21 cellular contexts compared by ENCODE assay signal in the genomic region with DNA sequence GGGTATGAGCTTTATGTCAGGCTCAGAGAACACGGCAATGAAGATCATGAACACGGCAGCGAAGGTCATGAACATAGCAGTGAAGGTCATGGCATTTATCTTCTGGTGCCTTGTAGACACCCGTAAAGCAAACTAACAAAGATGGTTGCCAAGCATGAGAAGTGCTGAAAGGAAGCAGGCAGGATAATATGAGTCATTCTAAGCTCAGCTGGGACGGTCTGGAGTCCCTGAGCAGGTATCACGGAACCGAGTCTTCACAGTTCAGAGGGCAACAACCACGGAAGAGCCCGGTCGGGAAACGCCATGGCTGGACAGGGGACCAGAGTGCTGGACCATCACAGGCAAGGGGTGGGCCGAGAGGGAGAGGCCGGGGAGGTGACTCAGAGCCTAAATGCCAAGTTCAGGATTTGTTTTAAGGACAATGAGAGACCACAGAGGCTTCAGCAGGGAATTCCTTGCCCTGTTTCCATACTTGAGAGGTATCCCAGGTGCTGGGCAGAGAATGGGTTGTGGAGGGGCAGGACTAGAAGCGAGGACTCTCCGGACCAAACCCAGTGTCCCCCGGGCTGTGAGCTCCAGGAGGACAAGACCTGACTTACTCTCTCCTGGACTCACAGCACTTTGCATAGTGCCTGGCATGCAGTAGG. TPM values are rescaled to one million over a fixed set of nuclear protein-coding genes. Genes with fewer than 3 reads are reported as not detected.
A peak's percentile ranks its signal among the peaks of the same experiment; 100 is the strongest.
DNase-seq lines count a peak whose midpoint lies in the region; ATAC-seq and TF ChIP-seq lines count a peak whose summit lies in the region.
"Had no signal": no experiment of that assay in that cellular context is flagged by ENCODE, and none has a peak within 500 bp of the region (broad histone marks: within the 10 kb centered on the region; RNA-seq: fewer than 3 reads in every experiment).

No MANE protein-coding gene starts in this region.

- H3K4me3 ChIP-seq in choroid plexus epithelial cell (ENCODE audit: low read depth, low read length) (no peak overlapping the region), spleen (no peak overlapping the region)

- TF ChIP-seq CTCF in choroid plexus epithelial cell (conservative IDR thresholded peaks at IDR 0.05; ENCODE audit: low read depth, low read length) = no peak
- no peak for TF ChIP-seq CTCF in spleen (IDR thresholded peaks at IDR 0.05 in 8 of 11, conservative IDR thresholded peaks at IDR 0.05 in 3 of 11)
- TF ChIP-seq CTCF in type B pancreatic cell (conservative IDR thresholded peaks at IDR 0.05) = no peak

- ATAC-seq in GM18868 (IDR thresholded peaks at IDR 0.05; ENCODE audit: unreplicated experiment) = peak; percentile 46

- no peaks in the 10 kb centered on the region for H3K9me3 ChIP-seq in spleen

- H3K36me3 ChIP-seq in spleen = no peaks in the 10 kb centered on the region

- no peaks in the 10 kb centered on the region for H3K9me3 Mint-ChIP-seq in activated CD4-positive, alpha-beta memory T cell treated with anti-CD3 and anti-CD28 coated beads, Interleukin-2, amount 10 ng/mL, durations not matched to agents 7 days and 5 days
- no peaks in the 10 kb centered on the region for H3K9me3 Mint-ChIP-seq in type B pancreatic cell
- H3K9me3 Mint-ChIP-seq: activated CD4-positive, alpha-beta T cell treated with anti-CD3 and anti-CD28 coated beads, Interleukin-2, amount 10 ng/mL, durations not matched to agents 24 days and 14 days; activated naive CD4-positive, alpha-beta T cell treated with anti-CD3 and anti-CD28 coated beads, Interleukin-2, amount 50 U/mL, for 24 hours; IgD-negative memory B cell had no signal

- H3K4me1 Mint-ChIP-seq in activated CD4-positive, alpha-beta memory T cell treated with anti-CD3 and anti-CD28 coated beads, Interleukin-2, amount 10 ng/mL, durations not matched to agents 7 days and 5 days = peaks cover 4% of the 10 kb centered on the region
- peaks cover 7% of the 10 kb centered on the region for H3K4me1 Mint-ChIP-seq in type B pancreatic cell (ENCODE audit: unreplicated experiment)

- H3K27ac ChIP-seq in spleen = no peak overlapping the region
- H3K27ac ChIP-seq: parathyroid adenoma had no signal

- H3K27ac Mint-ChIP-seq in activated CD4-positive, alpha-beta memory T cell treated with anti-CD3 and anti-CD28 coated beads, Interleukin-2, amount 10 ng/mL, durations not matched to agents 7 days and 5 days = no peak overlapping the region
- H3K27ac Mint-ChIP-seq in type B pancreatic cell = no peak overlapping the region
- H3K27ac Mint-ChIP-seq: activated CD4-positive, alpha-beta T cell treated with anti-CD3 and anti-CD28 coated beads, Interleukin-2, amount 10 ng/mL, durations not matched to agents 24 days and 14 days; activated naive CD4-positive, alpha-beta T cell treated with anti-CD3 and anti-CD28 coated beads, Interleukin-2, amount 50 U/mL, for 24 hours had no signal

- intact Hi-C loops in spleen (cut with DNase I; ENCODE audit: low total_unique reads) = no loop called here

- no peaks in the 10 kb centered on the region for H3K36me3 Mint-ChIP-seq in activated CD4-positive, alpha-beta memory T cell treated with anti-CD3 and anti-CD28 coated beads, Interleukin-2, amount 10 ng/mL, durations not matched to agents 7 days and 5 days (ENCODE audit: low read depth)
- no peaks in the 10 kb centered on the region for H3K36me3 Mint-ChIP-seq in type B pancreatic cell
- H3K36me3 Mint-ChIP-seq: activated naive CD4-positive, alpha-beta T cell treated with anti-CD3 and anti-CD28 coated beads, Interleukin-2, amount 50 U/mL, for 24 hours; IgD-negative memory B cell; naive B cell had no signal

- H3K4me1 ChIP-seq in spleen = peaks cover 0 to 12% (median 9%) of the 10 kb centered on the region in 6 donors
- H3K4me1 ChIP-seq: parathyroid adenoma had no signal

- H3K27me3 Mint-ChIP-seq in activated CD4-positive, alpha-beta memory T cell treated with anti-CD3 and anti-CD28 coated beads, Interleukin-2, amount 10 ng/mL, durations not matched to agents 7 days and 5 days = peaks cover 1% of the 10 kb centered on the region
- peaks cover 12% of the 10 kb centered on the region for H3K27me3 Mint-ChIP-seq in type B pancreatic cell

- DNase-seq in HT1080 (ENCODE audit: low read depth) (peak; percentile 24), choroid plexus epithelial cell (ENCODE audit: low read depth) (peak; percentile 29), spleen (peak; percentile 64), SHP77 treated with DMSO at 0.1 percent for 48 hours (lab: John Stamatoyannopoulos, UW) (no peak), COR-L47 (lab: John Stamatoyannopoulos, UW) (no peak), type B pancreatic cell (ENCODE audit: extremely low spot score, unreplicated experiment) (no peak)
- no peak for DNase-seq in activated CD4-positive, alpha-beta memory T cell treated with anti-CD3 and anti-CD28 coated beads, Interleukin-2, amount 10 ng/mL, durations not matched to agents 7 days and 5 days
- DNase-seq: activated CD4-positive, alpha-beta T cell treated with anti-CD3 and anti-CD28 coated beads, Interleukin-2, amount 10 ng/mL, durations not matched to agents 24 days and 14 days; AML-193; Calu3; cortex of kidney; erythroblast; naive B cell; NCI-H2107; NCI-H526 treated with DMSO at 0.1 percent for 48 hours; stimulated activated CD4-positive, alpha-beta T cell treated with anti-CD3 and anti-CD28 coated beads, Interleukin-4, amount 100 ng/mL, for 24 hours had no signal

- no peak for TF ChIP-seq POLR2A in spleen (IDR thresholded peaks at IDR 0.05)

- CTCF ChIA-PET in activated CD4-positive, alpha-beta memory T cell treated with anti-CD3 and anti-CD28 coated beads, Interleukin-2, amount 10 ng/mL, durations not matched to agents 7 days and 5 days (lab: Charles Lee) = interaction anchor here (1.3 kb wide), 1 partner anchor 10 kb away, joined by 6 read pairs; no protein-coding TSS in a partner anchor

- 63 to 80% (median 76%) methylated on average over 14 to 16 of the region's 16 CpGs for WGBS in spleen, 5 donors

- POLR2A ChIA-PET in activated CD4-positive, alpha-beta memory T cell treated with anti-CD3 and anti-CD28 coated beads, Interleukin-2, amount 10 ng/mL, durations not matched to agents 7 days and 5 days (lab: Charles Lee) = no interaction called here

- peaks cover 0 to 32% (median 6%) of the 10 kb centered on the region in 7 donors for H3K27me3 ChIP-seq in spleen (replicated peaks in 1 of 7)

- no peak overlapping the region for H3K4me3 Mint-ChIP-seq in activated CD4-positive, alpha-beta memory T cell treated with anti-CD3 and anti-CD28 coated beads, Interleukin-2, amount 10 ng/mL, durations not matched to agents 7 days and 5 days
- no peak overlapping the region for H3K4me3 Mint-ChIP-seq in type B pancreatic cell
- H3K4me3 Mint-ChIP-seq: activated CD4-positive, alpha-beta T cell treated with anti-CD3 and anti-CD28 coated beads, Interleukin-2, amount 10 ng/mL, durations not matched to agents 24 days and 14 days; activated naive CD4-positive, alpha-beta T cell treated with anti-CD3 and anti-CD28 coated beads, Interleukin-2, amount 50 U/mL, for 24 hours had no signal

RNA-seq across cellular contexts. Expression of gene MS4A10, which starts 13.1 kb away (rescaled TPM):
- not detected in 2 replicates for total RNA-seq in HT1080 (2014; rRNA removed; shearing (Covaris generic))
- polyA plus RNA-seq in HT1080 (2015; cell fraction: cytosol; rRNA removed) = not detected in 2 replicates
- not detected in 2 replicates for polyA plus RNA-seq in HT1080 (2015; cell fraction: nucleus; rRNA removed)
- total RNA-seq in spleen (not detected), type B pancreatic cell (ENCODE audit: low replicate concordance) (not detected in 2 replicates)
- not detected for polyA plus RNA-seq in spleen
- not detected for total RNA-seq in activated CD4-positive, alpha-beta memory T cell treated with anti-CD3 and anti-CD28 coated beads, Interleukin-2, amount 10 ng/mL, durations not matched to agents 7 days and 5 days
- total RNA-seq: activated CD4-positive, alpha-beta T cell treated with anti-CD3 and anti-CD28 coated beads, Interleukin-2, amount 10 ng/mL, durations not matched to agents 24 days and 14 days; Calu3; lung microvascular endothelial cell had no signal
- polyA plus RNA-seq: IgD-negative memory B cell had no signal

RNA-seq across cellular contexts. Expression of gene MS4A15, which starts 15.3 kb away (rescaled TPM):
- total RNA-seq in HT1080 (2014; rRNA removed; shearing (Covaris generic)) = not detected in 2 replicates
- polyA plus RNA-seq in HT1080 (2015; cell fraction: cytosol; rRNA removed) = 0.11 and 0.13 TPM in 2 replicates
- polyA plus RNA-seq in HT1080 (2015; cell fraction: nucleus; rRNA removed) = not detected in 2 replicates
- total RNA-seq in spleen (not detected), type B pancreatic cell (ENCODE audit: low replicate concordance) (0.27 TPM in 1 of 2 replicates, not detected in the other)
- polyA plus RNA-seq in spleen = not detected
- total RNA-seq in activated CD4-positive, alpha-beta memory T cell treated with anti-CD3 and anti-CD28 coated beads, Interleukin-2, amount 10 ng/mL, durations not matched to agents 7 days and 5 days = not detected
- total RNA-seq: activated CD4-positive, alpha-beta T cell treated with anti-CD3 and anti-CD28 coated beads, Interleukin-2, amount 10 ng/mL, durations not matched to agents 24 days and 14 days; Calu3; lung microvascular endothelial cell had no signal
- polyA plus RNA-seq: IgD-negative memory B cell had no signal

RNA-seq across cellular contexts. Expression of gene MS4A18, which starts 47.5 kb away (rescaled TPM):
- total RNA-seq in HT1080 (2014; rRNA removed; shearing (Covaris generic)) = not detected in 2 replicates
- not detected in 2 replicates for polyA plus RNA-seq in HT1080 (2015; cell fraction: cytosol; rRNA removed)
- polyA plus RNA-seq in HT1080 (2015; cell fraction: nucleus; rRNA removed) = not detected in 2 replicates
- not detected for total RNA-seq in spleen
- not detected for polyA plus RNA-seq in spleen
- not detected for total RNA-seq in activated CD4-positive, alpha-beta memory T cell treated with anti-CD3 and anti-CD28 coated beads, Interleukin-2, amount 10 ng/mL, durations not matched to agents 7 days and 5 days
- total RNA-seq in type B pancreatic cell (ENCODE audit: low replicate concordance) = 0.75 and 3.5 TPM in 2 replicates
- total RNA-seq: activated CD4-positive, alpha-beta T cell treated with anti-CD3 and anti-CD28 coated beads, Interleukin-2, amount 10 ng/mL, durations not matched to agents 24 days and 14 days; Calu3; lung microvascular endothelial cell had no signal
- polyA plus RNA-seq: IgD-negative memory B cell had no signal

Comparison
In these comparisons a context has a peak if more than half of its experiments do, and no peak if none do; other contexts are left out.
1. DNase-seq: peak in HT1080 (single experiment), choroid plexus epithelial cell (single experiment) and spleen (single experiment); none in SHP77 treated with DMSO at 0.1 percent for 48 hours (single experiment), activated CD4-positive, alpha-beta memory T cell treated with anti-CD3 and anti-CD28 coated beads, Interleukin-2, amount 10 ng/mL, durations not matched to agents 7 days and 5 days (single experiment), COR-L47 (single experiment) and type B pancreatic cell (single experiment).